1 cellular context compared by ENCODE assay signal in the genomic region with DNA sequence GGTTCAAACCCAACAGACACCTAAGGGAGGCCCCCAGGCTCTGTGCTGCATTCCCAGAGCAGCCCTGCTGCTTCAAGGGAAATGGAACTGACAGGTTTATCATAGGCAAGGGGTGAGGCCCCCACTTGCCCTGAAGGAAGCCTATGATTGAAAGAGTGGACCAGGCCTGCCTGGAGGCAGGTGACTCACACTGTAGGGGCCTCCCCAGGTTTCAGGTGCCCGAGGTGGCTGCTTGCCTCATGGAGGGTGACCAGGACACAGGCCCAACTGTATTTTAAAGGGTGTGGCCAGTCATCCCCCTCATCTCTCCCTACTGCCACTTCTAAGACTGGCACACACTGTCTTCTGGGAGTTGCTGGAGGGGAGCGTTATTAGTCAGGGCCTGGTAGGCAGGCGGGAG.
TF ChIP-seq lines count a peak whose summit lies in the region.

No MANE protein-coding gene starts in this region.

TF ChIP-seq in HCT116, 20 proteins besides CTCF, POLR2A, EP300 and RAD21 (continued from another document):
- TF ChIP-seq REST (IDR thresholded peaks at IDR 0.05; ENCODE audit: low read depth) (no peak), EGR1 (IDR thresholded peaks at IDR 0.05; ENCODE audit: low read depth) (no peak), EZH2 (IDR thresholded peaks at IDR 0.05) (no peak), SIN3A (IDR thresholded peaks at IDR 0.05; ENCODE audit: low read depth) (peak; percentile 63; the same call in 1 of the 2 replicates), MAX (IDR thresholded peaks at IDR 0.05) (peak; percentile 79), FOSL1 (IDR thresholded peaks at IDR 0.05; ENCODE audit: low read depth) (peak; percentile 77), CEBPB (IDR thresholded peaks at IDR 0.05; ENCODE audit: low read depth) (peak; percentile 41; the same call in 1 of the 2 replicates), ZFX (IDR thresholded peaks at IDR 0.05) (no peak), JUND (IDR thresholded peaks at IDR 0.05) (peak; percentile 76), CBX3 (IDR thresholded peaks at IDR 0.05; ENCODE audit: low read depth) (peak; percentile 75; the same call in 1 of the 2 replicates), SP1 (IDR thresholded peaks at IDR 0.05; ENCODE audit: low read depth) (peak; percentile 75), EZH2phosphoT487 (IDR thresholded peaks at IDR 0.05; ENCODE audit: borderline replicate concordance) (no peak)
- TF ChIP-seq, protein P1, sequence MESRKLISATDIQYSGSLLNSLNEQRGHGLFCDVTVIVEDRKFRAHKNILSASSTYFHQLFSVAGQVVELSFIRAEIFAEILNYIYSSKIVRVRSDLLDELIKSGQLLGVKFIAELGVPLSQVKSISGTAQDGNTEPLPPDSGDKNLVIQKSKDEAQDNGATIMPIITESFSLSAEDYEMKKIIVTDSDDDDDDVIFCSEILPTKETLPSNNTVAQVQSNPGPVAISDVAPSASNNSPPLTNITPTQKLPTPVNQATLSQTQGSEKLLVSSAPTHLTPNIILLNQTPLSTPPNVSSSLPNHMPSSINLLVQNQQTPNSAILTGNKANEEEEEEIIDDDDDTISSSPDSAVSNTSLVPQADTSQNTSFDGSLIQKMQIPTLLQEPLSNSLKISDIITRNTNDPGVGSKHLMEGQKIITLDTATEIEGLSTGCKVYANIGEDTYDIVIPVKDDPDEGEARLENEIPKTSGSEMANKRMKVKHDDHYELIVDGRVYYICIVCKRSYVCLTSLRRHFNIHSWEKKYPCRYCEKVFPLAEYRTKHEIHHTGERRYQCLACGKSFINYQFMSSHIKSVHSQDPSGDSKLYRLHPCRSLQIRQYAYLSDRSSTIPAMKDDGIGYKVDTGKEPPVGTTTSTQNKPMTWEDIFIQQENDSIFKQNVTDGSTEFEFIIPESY (IDR thresholded peaks at IDR 0.05; ENCODE audit: extremely low read depth, insufficient replicate concordance, low read length): peak; percentile 12
TF ChIP-seq in HCT116: peak in this region for 9.
